Comparison of ENCODE assay signal across 1 cellular context in the genomic region with DNA sequence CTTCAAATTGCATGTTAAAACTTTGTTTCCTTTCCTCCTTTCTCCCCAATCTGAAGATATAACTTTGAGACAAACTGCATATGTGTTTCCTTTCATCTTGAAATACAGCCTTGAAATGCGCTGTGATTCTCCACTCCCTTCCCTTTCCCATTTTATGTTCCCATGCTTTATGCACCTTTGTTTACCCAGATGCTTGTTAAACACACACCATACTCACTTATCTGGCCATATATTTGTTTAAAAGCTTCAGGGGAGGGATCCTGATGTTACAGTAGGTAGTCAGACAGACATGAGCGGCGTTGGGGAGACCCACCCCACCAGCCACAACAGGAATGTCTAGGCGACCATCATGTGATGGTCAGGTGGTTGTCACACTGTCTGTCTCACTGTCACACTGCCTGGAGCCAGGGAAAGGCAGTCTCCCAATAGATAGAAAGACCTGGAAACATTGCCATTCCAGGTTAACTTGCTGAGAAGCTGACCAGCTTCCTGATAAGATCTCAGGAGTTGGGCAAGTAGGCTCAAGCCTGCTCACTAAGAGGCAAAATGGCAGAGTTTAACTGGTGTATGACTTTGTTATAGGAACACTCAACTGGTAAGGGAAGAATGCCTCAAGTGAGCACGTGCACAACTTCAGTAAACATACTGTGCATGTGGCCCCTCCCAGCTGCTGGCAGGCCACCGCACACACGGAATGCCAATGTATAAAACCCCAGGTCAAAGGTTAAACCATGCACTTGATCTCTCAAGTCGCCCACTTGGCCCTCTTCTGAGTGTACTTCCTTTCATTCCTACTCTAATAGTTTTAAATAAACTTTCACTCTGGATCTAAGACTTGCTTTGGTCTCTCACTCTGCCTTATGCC.
TF ChIP-seq lines count a peak whose summit lies in the region.

No MANE protein-coding gene starts in this region.

TF ChIP-seq in K562, 482 proteins besides CTCF, POLR2A, EP300 and RAD21:
- TF ChIP-seq FOXJ2 (tag; IDR thresholded peaks at IDR 0.05) (peak; percentile 36; the same call in 1 of the 2 replicates), NR2C1 (IDR thresholded peaks at IDR 0.05) (no peak), NR2C1 (tag; IDR thresholded peaks at IDR 0.05) (peak; percentile 29; the same call in 1 of the 2 replicates), CEBPB (tag; IDR thresholded peaks at IDR 0.05) (peak; percentile 25; the same call in 1 of the 2 replicates), NR2C2 (CRISPR knock-in tag; IDR thresholded peaks at IDR 0.05) (no peak), NR2C2 (tag; IDR thresholded peaks at IDR 0.05) (peak; percentile 56; the same call in 1 of the 2 replicates), CEBPG (CRISPR knock-in tag; IDR thresholded peaks at IDR 0.05) (no peak), CEBPG (tag; conservative IDR thresholded peaks at IDR 0.05 in 1 of 2, IDR thresholded peaks at IDR 0.05 in 1 of 2) (peak in 1 of 2 experiments; percentile 26; a peak in 1 of 4 replicates), KLF16 (IDR thresholded peaks at IDR 0.05) (no peak)
- TF ChIP-seq, protein P1, sequence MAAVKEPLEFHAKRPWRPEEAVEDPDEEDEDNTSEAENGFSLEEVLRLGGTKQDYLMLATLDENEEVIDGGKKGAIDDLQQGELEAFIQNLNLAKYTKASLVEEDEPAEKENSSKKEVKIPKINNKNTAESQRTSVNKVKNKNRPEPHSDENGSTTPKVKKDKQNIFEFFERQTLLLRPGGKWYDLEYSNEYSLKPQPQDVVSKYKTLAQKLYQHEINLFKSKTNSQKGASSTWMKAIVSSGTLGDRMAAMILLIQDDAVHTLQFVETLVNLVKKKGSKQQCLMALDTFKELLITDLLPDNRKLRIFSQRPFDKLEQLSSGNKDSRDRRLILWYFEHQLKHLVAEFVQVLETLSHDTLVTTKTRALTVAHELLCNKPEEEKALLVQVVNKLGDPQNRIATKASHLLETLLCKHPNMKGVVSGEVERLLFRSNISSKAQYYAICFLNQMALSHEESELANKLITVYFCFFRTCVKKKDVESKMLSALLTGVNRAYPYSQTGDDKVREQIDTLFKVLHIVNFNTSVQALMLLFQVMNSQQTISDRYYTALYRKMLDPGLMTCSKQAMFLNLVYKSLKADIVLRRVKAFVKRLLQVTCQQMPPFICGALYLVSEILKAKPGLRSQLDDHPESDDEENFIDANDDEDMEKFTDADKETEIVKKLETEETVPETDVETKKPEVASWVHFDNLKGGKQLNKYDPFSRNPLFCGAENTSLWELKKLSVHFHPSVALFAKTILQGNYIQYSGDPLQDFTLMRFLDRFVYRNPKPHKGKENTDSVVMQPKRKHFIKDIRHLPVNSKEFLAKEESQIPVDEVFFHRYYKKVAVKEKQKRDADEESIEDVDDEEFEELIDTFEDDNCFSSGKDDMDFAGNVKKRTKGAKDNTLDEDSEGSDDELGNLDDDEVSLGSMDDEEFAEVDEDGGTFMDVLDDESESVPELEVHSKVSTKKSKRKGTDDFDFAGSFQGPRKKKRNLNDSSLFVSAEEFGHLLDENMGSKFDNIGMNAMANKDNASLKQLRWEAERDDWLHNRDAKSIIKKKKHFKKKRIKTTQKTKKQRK (IDR thresholded peaks at IDR 0.05; ENCODE audit: borderline replicate concordance, low read depth, low read length), result no peak
TF ChIP-seq in K562: peak in this region for 5.
